19 cellular contexts compared by ENCODE assay signal in the genomic region with DNA sequence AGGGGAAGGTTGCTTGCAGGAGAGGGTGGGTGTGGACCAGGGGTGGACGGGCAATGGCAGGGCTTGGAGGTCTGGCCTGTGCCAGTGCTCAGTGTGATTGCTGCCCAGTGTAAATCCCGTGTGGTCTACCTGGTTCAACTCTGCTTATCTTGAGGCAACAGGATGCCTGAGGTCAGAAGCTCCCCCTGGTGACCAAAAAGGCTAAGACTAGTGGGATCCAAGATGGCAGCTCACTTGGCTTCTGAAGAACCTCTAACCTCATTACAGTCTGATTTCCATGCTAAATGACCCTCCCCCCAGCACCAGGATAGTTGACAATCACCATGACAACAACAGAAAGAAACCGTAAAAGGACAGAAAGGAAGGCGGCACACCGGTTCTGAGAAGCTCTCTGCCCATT.
DNase-seq lines count a peak whose midpoint lies in the region; ATAC-seq and TF ChIP-seq lines count a peak whose summit lies in the region.
"Had no signal": no experiment of that assay in that cellular context is flagged by ENCODE, and none has a peak within 500 bp of the region (broad histone marks: within the 10 kb centered on the region; RNA-seq: fewer than 3 reads in every experiment).

No MANE protein-coding gene starts in this region.

- H3K36me3 Mint-ChIP-seq in GM23338 (ENCODE audit: low read depth), result peaks cover 78% of the 10 kb centered on the region

- peaks cover 2% of the 10 kb centered on the region; the same call in 2 of the 3 replicates for H3K4me1 Mint-ChIP-seq in GM23338
- H3K4me1 Mint-ChIP-seq: activated T-helper 17 cell treated with anti-CD3 and anti-CD28 coated beads, Interleukin-2, amount 50 U/mL, for 72 hours had no signal

- intact Hi-C loops in PC-3 (cut with micrococcal nuclease), result no loop called here

- H3F3A ChIP-seq in GM23338 (replicated peaks; ENCODE audit: low read depth), result no peaks in the 10 kb centered on the region
- no peaks in the 10 kb centered on the region for H3F3A ChIP-seq in PC-3 (ENCODE audit: low read length, unreplicated experiment)

- no peak overlapping the region for H3K4me3 Mint-ChIP-seq in GM23338
- H3K4me3 Mint-ChIP-seq: activated CD4-positive, alpha-beta memory T cell treated with anti-CD3 and anti-CD28 coated beads for 36 hours; activated T-helper 17 cell treated with anti-CD3 and anti-CD28 coated beads, Interleukin-2, amount 50 U/mL, for 72 hours had no signal

- H3K27me3 ChIP-seq in GM23338 (ENCODE audit: insufficient read depth) (no peaks in the 10 kb centered on the region), PC-3 (ENCODE audit: low read length) (no peaks in the 10 kb centered on the region)
- H3K27me3 ChIP-seq: BLaER1, SJSA1 had no signal

- POLR2A ChIA-PET in PC-3 (lab: Charles Lee; ENCODE audit: unreplicated experiment), result no interaction called here

- H3K9me3 Mint-ChIP-seq in GM23338, result peaks cover 46% of the 10 kb centered on the region

- no peaks in the 10 kb centered on the region for H3K9me3 ChIP-seq in PC-3 (ENCODE audit: low read length)

- ATAC-seq in GM23338 (peak; percentile 72), PC-3 (no peak)
- ATAC-seq: activated T-helper 17 cell treated with anti-CD3 and anti-CD28 coated beads, Interleukin-2, amount 50 U/mL, for 72 hours; heart right ventricle; left cardiac atrium had no signal

- H3K79me2 ChIP-seq in GM23338 (replicated peaks; ENCODE audit: insufficient read depth) (peaks cover 5% of the 10 kb centered on the region; the same call in 1 of the 2 replicates), PC-3 (ENCODE audit: low read length) (no peaks in the 10 kb centered on the region)

- H4K20me1 ChIP-seq in GM23338 (replicated peaks; ENCODE audit: insufficient read depth), result no peaks in the 10 kb centered on the region; the same call in 1 of the 2 replicates
- H4K20me1 ChIP-seq in PC-3 (ENCODE audit: low read length), result no peaks in the 10 kb centered on the region
- H4K20me1 ChIP-seq: BLaER1 had no signal

- CTCF ChIA-PET in PC-3 (lab: Charles Lee), result no interaction called here

- H3K36me3 ChIP-seq in GM23338 (ENCODE audit: insufficient read depth) (peaks cover 10% of the 10 kb centered on the region), PC-3 (ENCODE audit: low read depth, low read length) (peaks cover 17% of the 10 kb centered on the region)
- H3K36me3 ChIP-seq: BLaER1, heart right ventricle had no signal

- no peak overlapping the region for H3K27ac Mint-ChIP-seq in GM23338
- H3K27ac Mint-ChIP-seq: activated CD4-positive, alpha-beta memory T cell treated with anti-CD3 and anti-CD28 coated beads for 36 hours; activated T-helper 17 cell treated with anti-CD3 and anti-CD28 coated beads, Interleukin-2, amount 50 U/mL, for 72 hours had no signal

- TF ChIP-seq CTCF in AG09309 (IDR thresholded peaks at IDR 0.05; ENCODE audit: control insufficient read depth, insufficient read depth, low read depth, low read length, missing control alignments) (peak; percentile 18), GM23338 (conservative IDR thresholded peaks at IDR 0.05; ENCODE audit: low read depth in 2 of 2) (peak; percentile 49 to 66), PC-3 (conservative IDR thresholded peaks at IDR 0.05; ENCODE audit: low read depth, low read length) (peak; percentile 57)

- H3K4me3 ChIP-seq in AG09309 (ENCODE audit: control insufficient read depth, low read depth, low read length), result no peak overlapping the region
- no peak overlapping the region for H3K4me3 ChIP-seq in GM23338
- H3K4me3 ChIP-seq in PC-3 (ENCODE audit: low read length), result no peak overlapping the region
- H3K4me3 ChIP-seq: BLaER1, heart right ventricle, SJSA1 had no signal

- DNase-seq in AG09309 (ENCODE audit: low read depth) (no peak), GM23338 (ENCODE audit: low spot score) (peak; percentile 66), PC-3 (peak; percentile 20), iPS DF 19.7 (ENCODE audit: low read depth, low spot score) (peak; percentile 28), COLO829 (ENCODE audit: low spot score) (no peak), NCI-H2081 treated with DMSO at 0.1 percent for 48 hours (lab: John Stamatoyannopoulos, UW) (no peak)
- no peak for DNase-seq in stimulated activated CD4-positive, alpha-beta T cell treated with anti-CD3 and anti-CD28 coated beads, Interleukin-4, amount 100 ng/mL, for 24 hours
- DNase-seq in activated CD4-positive, alpha-beta T cell treated with anti-CD3 and anti-CD28 coated beads, Interleukin-2, amount 50 U/mL, for 1 hour, result no peak
- DNase-seq: activated CD4-positive, alpha-beta memory T cell treated with anti-CD3 and anti-CD28 coated beads for 36 hours; DMS79 treated with DMSO at 0.1 percent for 48 hours; heart right ventricle; left cardiac atrium; NCI-H187 treated with DMSO at 0.1 percent for 48 hours; small intestine; stimulated activated naive CD4-positive, alpha-beta T cell had no signal

- H3K27ac ChIP-seq in GM23338 (ENCODE audit: low read depth) (no peak overlapping the region), PC-3 (ENCODE audit: low read length) (no peak overlapping the region)
- H3K27ac ChIP-seq: BLaER1, heart right ventricle, HL-60, SJSA1 had no signal

- H3K27me3 Mint-ChIP-seq in GM23338 (ENCODE audit: insufficient read depth, low read depth, poor library complexity), result peaks cover 16% of the 10 kb centered on the region
- H3K27me3 Mint-ChIP-seq: activated CD4-positive, alpha-beta memory T cell treated with anti-CD3 and anti-CD28 coated beads for 36 hours; activated T-helper 17 cell treated with anti-CD3 and anti-CD28 coated beads, Interleukin-2, amount 50 U/mL, for 72 hours had no signal

- no peak overlapping the region for H3K4me2 ChIP-seq in GM23338
- H3K4me2 ChIP-seq in PC-3 (ENCODE audit: low read length), result no peak overlapping the region
- H3K4me2 ChIP-seq: BLaER1 had no signal

- no peaks in the 10 kb centered on the region for H3K4me1 ChIP-seq in GM23338 (ENCODE audit: insufficient read depth)
- no peaks in the 10 kb centered on the region for H3K4me1 ChIP-seq in PC-3 (ENCODE audit: insufficient read depth, low read length)
- H3K4me1 ChIP-seq: BLaER1, heart right ventricle had no signal

- H3K9ac ChIP-seq in PC-3 (ENCODE audit: low read length), result no peak overlapping the region
- H3K9ac ChIP-seq: BLaER1 had no signal

- H3K9me2 ChIP-seq in GM23338 (ENCODE audit: insufficient read depth) (0 out of 2 replicates have a peak, but pooled peaks cover 3% of the 10 kb centered on the region), PC-3 (replicated peaks; ENCODE audit: low read length) (no peaks in the 10 kb centered on the region)

- H2AFZ ChIP-seq in GM23338 (no peak overlapping the region), PC-3 (ENCODE audit: low read length) (no peak overlapping the region)

- no TSS peak for BruUV-seq in PC-3 (replicated peaks; lab: Mats Ljungman, UMichigan)

TF ChIP-seq in GM23338, 12 proteins besides CTCF, POLR2A, EP300 and RAD21 (continues in another document):
- TF ChIP-seq, protein P1, sequence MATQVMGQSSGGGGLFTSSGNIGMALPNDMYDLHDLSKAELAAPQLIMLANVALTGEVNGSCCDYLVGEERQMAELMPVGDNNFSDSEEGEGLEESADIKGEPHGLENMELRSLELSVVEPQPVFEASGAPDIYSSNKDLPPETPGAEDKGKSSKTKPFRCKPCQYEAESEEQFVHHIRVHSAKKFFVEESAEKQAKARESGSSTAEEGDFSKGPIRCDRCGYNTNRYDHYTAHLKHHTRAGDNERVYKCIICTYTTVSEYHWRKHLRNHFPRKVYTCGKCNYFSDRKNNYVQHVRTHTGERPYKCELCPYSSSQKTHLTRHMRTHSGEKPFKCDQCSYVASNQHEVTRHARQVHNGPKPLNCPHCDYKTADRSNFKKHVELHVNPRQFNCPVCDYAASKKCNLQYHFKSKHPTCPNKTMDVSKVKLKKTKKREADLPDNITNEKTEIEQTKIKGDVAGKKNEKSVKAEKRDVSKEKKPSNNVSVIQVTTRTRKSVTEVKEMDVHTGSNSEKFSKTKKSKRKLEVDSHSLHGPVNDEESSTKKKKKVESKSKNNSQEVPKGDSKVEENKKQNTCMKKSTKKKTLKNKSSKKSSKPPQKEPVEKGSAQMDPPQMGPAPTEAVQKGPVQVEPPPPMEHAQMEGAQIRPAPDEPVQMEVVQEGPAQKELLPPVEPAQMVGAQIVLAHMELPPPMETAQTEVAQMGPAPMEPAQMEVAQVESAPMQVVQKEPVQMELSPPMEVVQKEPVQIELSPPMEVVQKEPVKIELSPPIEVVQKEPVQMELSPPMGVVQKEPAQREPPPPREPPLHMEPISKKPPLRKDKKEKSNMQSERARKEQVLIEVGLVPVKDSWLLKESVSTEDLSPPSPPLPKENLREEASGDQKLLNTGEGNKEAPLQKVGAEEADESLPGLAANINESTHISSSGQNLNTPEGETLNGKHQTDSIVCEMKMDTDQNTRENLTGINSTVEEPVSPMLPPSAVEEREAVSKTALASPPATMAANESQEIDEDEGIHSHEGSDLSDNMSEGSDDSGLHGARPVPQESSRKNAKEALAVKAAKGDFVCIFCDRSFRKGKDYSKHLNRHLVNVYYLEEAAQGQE (IDR thresholded peaks at IDR 0.05; ENCODE audit: unreplicated experiment), result no peak
- TF ChIP-seq EZH2phosphoT487 (IDR thresholded peaks at IDR 0.05; ENCODE audit: unreplicated experiment), result no peak
- no peak for TF ChIP-seq EZH2 (IDR thresholded peaks at IDR 0.05; ENCODE audit: low read depth, unreplicated experiment)
- TF ChIP-seq JUNB (IDR thresholded peaks at IDR 0.05; ENCODE audit: unreplicated experiment), result no peak
- TF ChIP-seq ZNF331 (CRISPR knock-in tag; IDR thresholded peaks at IDR 0.05; ENCODE audit: low read depth), result no peak

Comparison
In these comparisons a context has a peak if more than half of its experiments do, and no peak if none do; other contexts are left out.
1. DNase-seq: peak in GM23338 (single experiment), PC-3 (single experiment) and iPS DF 19.7 (single experiment); none in AG09309 (single experiment), COLO829 (single experiment), stimulated activated CD4-positive, alpha-beta T cell treated with anti-CD3 and anti-CD28 coated beads, Interleukin-4, amount 100 ng/mL, for 24 hours (single experiment), NCI-H2081 treated with DMSO at 0.1 percent for 48 hours (single experiment) and activated CD4-positive, alpha-beta T cell treated with anti-CD3 and anti-CD28 coated beads, Interleukin-2, amount 50 U/mL, for 1 hour (single experiment).
2. Peak in every context shown above with its lines, with median percentiles within 50 percentile points of each other: CTCF ChIP-seq.